ENCODE assay signal across 9 cellular contexts in the genomic region with DNA sequence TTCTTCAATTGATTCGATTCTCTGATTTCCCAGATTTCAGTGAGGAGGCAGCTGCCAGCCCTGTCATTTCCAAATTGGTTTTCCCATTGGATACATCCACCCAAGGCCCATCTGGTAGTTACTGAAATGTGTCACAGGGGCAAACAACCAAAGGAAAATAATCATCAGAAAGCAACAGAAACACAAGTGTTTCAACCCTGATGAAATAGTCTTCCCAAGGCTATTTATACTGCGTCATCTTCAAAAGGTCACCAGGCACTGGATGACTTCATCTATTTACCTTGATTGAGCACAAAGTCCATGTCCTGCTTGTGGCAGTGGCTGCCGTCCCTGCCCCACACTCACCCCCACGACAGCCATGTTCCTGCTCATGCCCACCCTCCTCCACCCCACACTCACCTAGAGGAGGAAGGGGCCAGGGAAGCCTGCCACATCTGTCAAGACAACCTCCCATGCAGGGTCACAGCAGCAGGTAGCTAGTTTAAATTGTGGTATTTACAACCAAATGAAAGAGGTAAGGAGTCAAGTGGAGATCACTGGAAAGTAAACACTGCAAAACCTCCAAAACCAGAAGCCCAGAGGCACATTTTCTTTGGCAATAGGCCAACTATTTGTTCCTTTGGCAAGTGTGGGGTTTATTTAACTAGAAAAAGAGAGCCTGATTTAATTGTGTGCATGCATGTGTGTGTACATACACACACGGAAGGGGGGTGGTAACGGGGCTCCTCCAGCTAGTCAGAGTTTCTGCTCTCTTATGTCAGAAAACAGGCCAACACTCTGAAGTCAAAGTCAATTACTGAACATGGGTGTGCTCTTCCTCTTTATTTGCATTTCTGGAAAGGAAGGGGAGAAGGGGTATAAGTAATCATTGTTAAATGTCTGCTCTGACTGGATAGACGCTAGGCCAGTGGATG. TPM values are rescaled to one million over a fixed set of nuclear protein-coding genes. Genes with fewer than 3 reads are reported as not detected.
A peak's percentile ranks its signal among the peaks of the same experiment; 100 is the strongest.
DNase-seq lines count a peak whose midpoint lies in the region; ATAC-seq and TF ChIP-seq lines count a peak whose summit lies in the region.
"Had no signal": no experiment of that assay in that cellular context is flagged by ENCODE, and none has a peak within 500 bp of the region (broad histone marks: within the 10 kb centered on the region; RNA-seq: fewer than 3 reads in every experiment).

No MANE protein-coding gene starts in this region.

- H3K4me1 ChIP-seq in HAP-1 (0 out of 2 replicates have a peak, but pooled peaks cover 4% of the 10 kb centered on the region), body of pancreas (peaks cover 40% of the 10 kb centered on the region), mucosa of stomach (ENCODE audit: control insufficient read depth, insufficient read depth, low read length) (peaks cover 43% of the 10 kb centered on the region)

- H3K27ac Mint-ChIP-seq in activated T-helper 1 cell treated with anti-CD3 and anti-CD28 coated beads, Interleukin-12 subunit alpha, Interleukin-12 subunit beta, Interleukin-2, Interleukin-4 antibody, amounts not matched to agents 30 ng/mL and 10 ng/mL and 1 ng/mL, durations not matched to agents 14 hours and 24 hours and 36 hours = no peak overlapping the region
- no peak overlapping the region for H3K27ac Mint-ChIP-seq in activated CD4-positive, alpha-beta memory T cell treated with anti-CD3 and anti-CD28 coated beads for 36 hours

- H3K4me1 Mint-ChIP-seq in activated T-helper 1 cell treated with anti-CD3 and anti-CD28 coated beads, Interleukin-12 subunit alpha, Interleukin-12 subunit beta, Interleukin-2, Interleukin-4 antibody, amounts not matched to agents 30 ng/mL and 10 ng/mL and 1 ng/mL, durations not matched to agents 14 hours and 24 hours and 36 hours (ENCODE audit: low read depth) = no peaks in the 10 kb centered on the region
- no peaks in the 10 kb centered on the region for H3K4me1 Mint-ChIP-seq in activated CD4-positive, alpha-beta memory T cell treated with anti-CD3 and anti-CD28 coated beads for 36 hours (ENCODE audit: low read depth)

- H3K9me3 ChIP-seq in HAP-1 = no peaks in the 10 kb centered on the region
- no peaks in the 10 kb centered on the region for H3K9me3 ChIP-seq in body of pancreas
- no peaks in the 10 kb centered on the region for H3K9me3 ChIP-seq in mucosa of stomach (ENCODE audit: control insufficient read depth, low read length)

- no peaks in the 10 kb centered on the region for H3K9me3 Mint-ChIP-seq in activated T-helper 1 cell treated with anti-CD3 and anti-CD28 coated beads, Interleukin-12 subunit alpha, Interleukin-12 subunit beta, Interleukin-2, Interleukin-4 antibody, amounts not matched to agents 30 ng/mL and 10 ng/mL and 1 ng/mL, durations not matched to agents 14 hours and 24 hours and 36 hours
- H3K9me3 Mint-ChIP-seq in activated CD4-positive, alpha-beta memory T cell treated with anti-CD3 and anti-CD28 coated beads for 36 hours = no peaks in the 10 kb centered on the region

- DNase-seq in HAP-1 (ENCODE audit: low spot score in 2 of 2) (peak; percentile 17 to 30), NCI-H2171 (lab: John Stamatoyannopoulos, UW) (peak; percentile 42), body of pancreas (peak; percentile 75 to 90 (median 81)), epidermal melanocyte (ENCODE audit: insufficient read length, low spot score) (no peak)
- no peak for DNase-seq in activated T-helper 1 cell treated with anti-CD3 and anti-CD28 coated beads, Interleukin-12 subunit alpha, Interleukin-12 subunit beta, Interleukin-2, Interleukin-4 antibody, amounts not matched to agents 30 ng/mL and 10 ng/mL and 1 ng/mL, durations not matched to agents 14 hours and 24 hours and 36 hours (ENCODE audit: low spot score)
- DNase-seq in activated CD4-positive, alpha-beta memory T cell treated with anti-CD3 and anti-CD28 coated beads for 36 hours = no peak
- DNase-seq: activated naive CD4-positive, alpha-beta T cell treated with Interleukin-2 at 50 U/mL for 16 hours had no signal

- intact Hi-C loops in body of pancreas (cut with DNase I) = no loop called here
- intact Hi-C loops in activated T-helper 1 cell treated with anti-CD3 and anti-CD28 coated beads, Interleukin-12 subunit alpha, Interleukin-12 subunit beta, Interleukin-2, Interleukin-4 antibody, amounts not matched to agents 30 ng/mL and 10 ng/mL and 1 ng/mL, durations not matched to agents 14 hours and 24 hours and 36 hours (cut with micrococcal nuclease) = no loop called here
- intact Hi-C loops in activated CD4-positive, alpha-beta memory T cell treated with anti-CD3 and anti-CD28 coated beads for 36 hours (cut with micrococcal nuclease) = loop anchor here (10.0 kb wide), 1 partner anchor 527 kb away; no protein-coding TSS in a partner anchor

- no peaks in the 10 kb centered on the region for H3K36me3 Mint-ChIP-seq in activated T-helper 1 cell treated with anti-CD3 and anti-CD28 coated beads, Interleukin-12 subunit alpha, Interleukin-12 subunit beta, Interleukin-2, Interleukin-4 antibody, amounts not matched to agents 30 ng/mL and 10 ng/mL and 1 ng/mL, durations not matched to agents 14 hours and 24 hours and 36 hours (ENCODE audit: low read depth)
- H3K36me3 Mint-ChIP-seq in activated CD4-positive, alpha-beta memory T cell treated with anti-CD3 and anti-CD28 coated beads for 36 hours = no peaks in the 10 kb centered on the region

- POLR2A ChIA-PET in activated CD4-positive, alpha-beta memory T cell treated with anti-CD3 and anti-CD28 coated beads for 36 hours (lab: Charles Lee) = no interaction called here

- H3K4me3 ChIP-seq in HAP-1 (no peak overlapping the region), body of pancreas (no peak overlapping the region), mucosa of stomach (ENCODE audit: low read length) (no peak overlapping the region)

- H3K4me3 Mint-ChIP-seq in activated T-helper 1 cell treated with anti-CD3 and anti-CD28 coated beads, Interleukin-12 subunit alpha, Interleukin-12 subunit beta, Interleukin-2, Interleukin-4 antibody, amounts not matched to agents 30 ng/mL and 10 ng/mL and 1 ng/mL, durations not matched to agents 14 hours and 24 hours and 36 hours = no peak overlapping the region
- H3K4me3 Mint-ChIP-seq in activated CD4-positive, alpha-beta memory T cell treated with anti-CD3 and anti-CD28 coated beads for 36 hours = no peak overlapping the region

- CTCF ChIA-PET in activated CD4-positive, alpha-beta memory T cell treated with anti-CD3 and anti-CD28 coated beads for 36 hours (lab: Charles Lee) = interaction anchor here (1.4 kb wide), 1 partner anchor 557 kb away, joined by 3 read pairs; no protein-coding TSS in a partner anchor

- H3K36me3 ChIP-seq in HAP-1 (replicated peaks) (no peaks in the 10 kb centered on the region), body of pancreas (replicated peaks in 1 of 2; ENCODE audit: insufficient read depth in 1 of 2, low read depth in 2 of 2) (no peaks in the 10 kb centered on the region), mucosa of stomach (ENCODE audit: control insufficient read depth, insufficient read depth, low read length) (no peaks in the 10 kb centered on the region)

- H3K9ac ChIP-seq in mucosa of stomach (ENCODE audit: low read length) = peak overlapping the region; percentile 50

- no peak for TF ChIP-seq CTCF in body of pancreas (IDR thresholded peaks at IDR 0.05)

- H3K27ac ChIP-seq in body of pancreas = peak overlapping the region; percentile 79 to 97 (median 88)

- peaks cover 6% of the 10 kb centered on the region; the same call in 1 of the 2 replicates for H3K27me3 ChIP-seq in HAP-1 (ENCODE audit: low read depth)
- no peaks in the 10 kb centered on the region for H3K27me3 ChIP-seq in body of pancreas
- H3K27me3 ChIP-seq in mucosa of stomach (ENCODE audit: control insufficient read depth, insufficient read depth, low read length) = no peaks in the 10 kb centered on the region

- whole genome bisulfite sequencing in body of pancreas, 2 donors = 19% methylated on average over 7 of the region's 7 CpGs

- in situ Hi-C loops in HAP-1 (cut with MboI; ENCODE audit: low sequenced_read_pairs) = no loop called here

- ATAC-seq in body of pancreas = peak; percentile 93
- ATAC-seq in HG03378 (IDR thresholded peaks at IDR 0.05; ENCODE audit: unreplicated experiment) = no peak

- peaks cover 5% of the 10 kb centered on the region for H3K27me3 Mint-ChIP-seq in activated T-helper 1 cell treated with anti-CD3 and anti-CD28 coated beads, Interleukin-12 subunit alpha, Interleukin-12 subunit beta, Interleukin-2, Interleukin-4 antibody, amounts not matched to agents 30 ng/mL and 10 ng/mL and 1 ng/mL, durations not matched to agents 14 hours and 24 hours and 36 hours (ENCODE audit: insufficient read depth)
- no peaks in the 10 kb centered on the region for H3K27me3 Mint-ChIP-seq in activated CD4-positive, alpha-beta memory T cell treated with anti-CD3 and anti-CD28 coated beads for 36 hours

- peak in 2 of 3 donors; percentile 38 to 45 for TF ChIP-seq POLR2A in body of pancreas (IDR thresholded peaks at IDR 0.05)

RNA-seq across cellular contexts. Expression of a gene that starts 49.5 kb away (rescaled TPM):
- 10 to 100 TPM; 12.5 to 69.0 TPM for total RNA-seq in body of pancreas
- 29.0 and 29.3 TPM in 2 replicates for total RNA-seq in activated T-helper 1 cell treated with anti-CD3 and anti-CD28 coated beads, Interleukin-12 subunit alpha, Interleukin-12 subunit beta, Interleukin-2, Interleukin-4 antibody, amounts not matched to agents 30 ng/mL and 10 ng/mL and 1 ng/mL, durations not matched to agents 14 hours and 24 hours and 36 hours
- 10 to 100 TPM; 22.9 to 25.9 TPM for total RNA-seq in activated CD4-positive, alpha-beta memory T cell treated with anti-CD3 and anti-CD28 coated beads for 36 hours

Comparison
In these comparisons a context has a peak if more than half of its experiments do, and no peak if none do; other contexts are left out.
1. DNase-seq: peak in HAP-1 (2 of 2), NCI-H2171 (single experiment) and body of pancreas (4 of 4); none in activated T-helper 1 cell treated with anti-CD3 and anti-CD28 coated beads, Interleukin-12 subunit alpha, Interleukin-12 subunit beta, Interleukin-2, Interleukin-4 antibody, amounts not matched to agents 30 ng/mL and 10 ng/mL and 1 ng/mL, durations not matched to agents 14 hours and 24 hours and 36 hours (single experiment), epidermal melanocyte (single experiment) and activated CD4-positive, alpha-beta memory T cell treated with anti-CD3 and anti-CD28 coated beads for 36 hours (single experiment).